In genomic region chr2:131037398-131038257, GRCh38 we compare ENCODE assay signal across 29 cellular contexts. TPM values are rescaled to one million over a fixed set of nuclear protein-coding genes. Genes with fewer than 3 reads are reported as not detected.
DNase-seq lines count a peak whose midpoint lies in the region; ATAC-seq and TF ChIP-seq lines count a peak whose summit lies in the region.
"Had no signal": no experiment of that assay in that cellular context is flagged by ENCODE, and none has a peak within 500 bp of the region (broad histone marks: within the 10 kb centered on the region; RNA-seq: fewer than 3 reads in every experiment).

No MANE protein-coding gene starts in this region.

- H3K27me3 ChIP-seq in right atrium auricular region (no peaks in the 10 kb centered on the region), left ventricle myocardium inferior (ENCODE audit: low read depth) (peaks cover 85% of the 10 kb centered on the region), endodermal cell (ENCODE audit: control insufficient read depth, insufficient read depth, low read length, poor library complexity, severe bottlenecking) (peaks cover 13% of the 10 kb centered on the region), neural progenitor cell (peaks cover 32% of the 10 kb centered on the region), tibial nerve (peaks cover 0 to 4% of the 10 kb centered on the region in 2 donors)

- WGBS in endodermal cell (ENCODE audit: insufficient coverage in 1 of 2, insufficient read length in 1 of 2), 2 experiments: 83 to 86% methylated on average over 5 to 6 of the region's 6 CpGs
- WGBS in tibial nerve, 2 donors: 72 to 76% methylated on average over 6 of the region's 6 CpGs

- DNase-seq in right atrium auricular region (ENCODE audit: low spot score) (peak; percentile 53), left ventricle myocardium inferior (no peak), endodermal cell (no peak), neural progenitor cell (ENCODE audit: low spot score) (peak; percentile 22), tibial nerve (ENCODE audit: low spot score in 2 of 2) (no peak), CD1c-positive myeloid dendritic cell (ENCODE audit: extremely low spot score) (no peak)
- no peak for DNase-seq in activated CD8-positive, alpha-beta T cell treated with anti-CD3 and anti-CD28 coated beads for 36 hours
- DNase-seq: activated CD4-positive, alpha-beta T cell treated with anti-CD3 and anti-CD28 coated beads, Interleukin-2, amount 50 U/mL, for 48 hours; activated CD4-positive, CD25-positive, alpha-beta regulatory T cell treated with anti-CD3 and anti-CD28 coated beads, Interleukin-2, amount 50 U/mL, for 72 hours; activated CD8-positive, alpha-beta memory T cell treated with anti-CD3 and anti-CD28 coated beads, Interleukin-2, amount 50 U/mL, for 4 hours; activated naive CD4-positive, alpha-beta T cell treated with anti-CD3 and anti-CD28 coated beads for 36 hours; amniotic stem cell; CD4-positive, CD25-positive, alpha-beta regulatory T cell; EL; heart right ventricle; KBM-7; kidney glomerular epithelial cell; NCI-H1092 treated with DMSO at 0.1 percent for 48 hours; NCI-H1930; NCI-H226; NCI-H69; SHP77; substantia nigra had no signal

- H3K9me3 Mint-ChIP-seq in endodermal cell: no peaks in the 10 kb centered on the region
- H3K9me3 Mint-ChIP-seq in neural progenitor cell: no peaks in the 10 kb centered on the region
- no peaks in the 10 kb centered on the region for H3K9me3 Mint-ChIP-seq in activated CD8-positive, alpha-beta T cell treated with anti-CD3 and anti-CD28 coated beads for 36 hours
- H3K9me3 Mint-ChIP-seq: activated naive CD4-positive, alpha-beta T cell treated with anti-CD3 and anti-CD28 coated beads for 36 hours; activated T-helper 1 cell treated with anti-CD3 and anti-CD28 coated beads, Interleukin-12 subunit alpha, Interleukin-12 subunit beta, Interleukin-2, Interleukin-4 antibody, amounts not matched to agents 30 ng/mL and 10 ng/mL and 1 ng/mL, durations not matched to agents 14 hours and 24 hours and 36 hours; stimulated activated memory B cell treated with anti-CD40 and anti-IgM and Interleukin-4, amounts not matched to agents 10 μg/mL and 1 μg/mL and 100 μg/mL, for 72 hours; T-helper 2 cell treated with Interferon-gamma antibody and Interleukin-4, amounts not matched to agents 5 μg/mL and 100 μg/mL, for 36 hours had no signal

- H3K36me3 Mint-ChIP-seq in endodermal cell (ENCODE audit: low read depth): peaks cover 6% of the 10 kb centered on the region
- H3K36me3 Mint-ChIP-seq in neural progenitor cell: peaks cover 6% of the 10 kb centered on the region
- H3K36me3 Mint-ChIP-seq in activated CD8-positive, alpha-beta T cell treated with anti-CD3 and anti-CD28 coated beads for 36 hours (ENCODE audit: low read depth): peaks cover 1% of the 10 kb centered on the region
- H3K36me3 Mint-ChIP-seq: CD4-positive, CD25-positive, alpha-beta regulatory T cell; stimulated activated memory B cell treated with anti-CD40 and anti-IgM and Interleukin-4, amounts not matched to agents 10 μg/mL and 1 μg/mL and 100 μg/mL, for 72 hours had no signal

- peaks cover 15% of the 10 kb centered on the region for H3K4me1 Mint-ChIP-seq in endodermal cell
- peaks cover 22% of the 10 kb centered on the region for H3K4me1 Mint-ChIP-seq in neural progenitor cell
- peaks cover 50% of the 10 kb centered on the region for H3K4me1 Mint-ChIP-seq in activated CD8-positive, alpha-beta T cell treated with anti-CD3 and anti-CD28 coated beads for 36 hours (ENCODE audit: low read depth)

- H3K27ac ChIP-seq in right atrium auricular region: no peak overlapping the region
- no peak overlapping the region for H3K27ac ChIP-seq in left ventricle myocardium inferior (replicated peaks)
- H3K27ac ChIP-seq in endodermal cell (ENCODE audit: low read depth, low read length): no peak overlapping the region
- H3K27ac ChIP-seq in neural progenitor cell: no peak overlapping the region
- no peak overlapping the region for H3K27ac ChIP-seq in tibial nerve
- H3K27ac ChIP-seq: A549, heart right ventricle had no signal

- H3K79me2 ChIP-seq in neural progenitor cell (ENCODE audit: low read depth): no peaks in the 10 kb centered on the region

- H3K9ac ChIP-seq in endodermal cell (ENCODE audit: extremely low read depth, low read length, poor library complexity, severe bottlenecking): no peak overlapping the region
- no peak overlapping the region for H3K9ac ChIP-seq in neural progenitor cell

- H3K9me3 ChIP-seq in right atrium auricular region (no peaks in the 10 kb centered on the region), left ventricle myocardium inferior (replicated peaks) (no peaks in the 10 kb centered on the region), endodermal cell (ENCODE audit: control insufficient read depth, low read length) (no peaks in the 10 kb centered on the region), neural progenitor cell (ENCODE audit: low read depth) (no peaks in the 10 kb centered on the region), tibial nerve (no peaks in the 10 kb centered on the region)
- H3K9me3 ChIP-seq: A549, heart right ventricle had no signal

- H3K36me3 ChIP-seq in right atrium auricular region (no peaks in the 10 kb centered on the region), left ventricle myocardium inferior (no peaks in the 10 kb centered on the region), endodermal cell (ENCODE audit: control insufficient read depth, insufficient read depth, low read length) (peaks cover 19% of the 10 kb centered on the region), neural progenitor cell (no peaks in the 10 kb centered on the region), tibial nerve (peaks cover 0 to 18% (median 0%) of the 10 kb centered on the region in 3 donors)
- H3K36me3 ChIP-seq: heart right ventricle had no signal

- TF ChIP-seq CTCF in right atrium auricular region (IDR thresholded peaks at IDR 0.05) (no peak), left ventricle myocardium inferior (IDR thresholded peaks at IDR 0.05; ENCODE audit: borderline replicate concordance) (no peak), endodermal cell (conservative IDR thresholded peaks at IDR 0.05) (peak; percentile 29), neural progenitor cell (IDR thresholded peaks at IDR 0.05) (no peak), tibial nerve (IDR thresholded peaks at IDR 0.05) (no peak)
- no peak for TF ChIP-seq CTCF in activated CD8-positive, alpha-beta T cell treated with anti-CD3 and anti-CD28 coated beads for 36 hours (IDR thresholded peaks at IDR 0.05)

- no peak overlapping the region for H3K4me3 Mint-ChIP-seq in endodermal cell
- H3K4me3 Mint-ChIP-seq in neural progenitor cell: no peak overlapping the region
- H3K4me3 Mint-ChIP-seq in activated CD8-positive, alpha-beta T cell treated with anti-CD3 and anti-CD28 coated beads for 36 hours: no peak overlapping the region
- H3K4me3 Mint-ChIP-seq: activated naive CD4-positive, alpha-beta T cell treated with anti-CD3 and anti-CD28 coated beads for 36 hours; activated T-helper 1 cell treated with anti-CD3 and anti-CD28 coated beads, Interleukin-12 subunit alpha, Interleukin-12 subunit beta, Interleukin-2, Interleukin-4 antibody, amounts not matched to agents 30 ng/mL and 10 ng/mL and 1 ng/mL, durations not matched to agents 14 hours and 24 hours and 36 hours; CD4-positive, CD25-positive, alpha-beta regulatory T cell; stimulated activated memory B cell treated with anti-CD40 and anti-IgM and Interleukin-4, amounts not matched to agents 10 μg/mL and 1 μg/mL and 100 μg/mL, for 72 hours; T-helper 2 cell treated with Interferon-gamma antibody and Interleukin-4, amounts not matched to agents 5 μg/mL and 100 μg/mL, for 36 hours had no signal

- H3F3A ChIP-seq in neural progenitor cell (ENCODE audit: low read depth): peaks cover 6% of the 10 kb centered on the region

- H2AFZ ChIP-seq in neural progenitor cell (replicated peaks): no peak overlapping the region

- H3K4me2 ChIP-seq in neural progenitor cell: no peak overlapping the region
- H3K4me2 ChIP-seq: A549 had no signal

- CTCF ChIA-PET in activated CD8-positive, alpha-beta T cell treated with anti-CD3 and anti-CD28 coated beads for 36 hours (lab: Charles Lee): no interaction called here

- H3K27ac Mint-ChIP-seq in endodermal cell (no peak overlapping the region), neural progenitor cell (no peak overlapping the region)
- H3K27ac Mint-ChIP-seq in activated CD8-positive, alpha-beta T cell treated with anti-CD3 and anti-CD28 coated beads for 36 hours: no peak overlapping the region
- H3K27ac Mint-ChIP-seq: activated naive CD4-positive, alpha-beta T cell treated with anti-CD3 and anti-CD28 coated beads for 36 hours; activated T-helper 1 cell treated with anti-CD3 and anti-CD28 coated beads, Interleukin-12 subunit alpha, Interleukin-12 subunit beta, Interleukin-2, Interleukin-4 antibody, amounts not matched to agents 30 ng/mL and 10 ng/mL and 1 ng/mL, durations not matched to agents 14 hours and 24 hours and 36 hours; CD4-positive, CD25-positive, alpha-beta regulatory T cell; progenitor cell of endocrine pancreas; stimulated activated memory B cell treated with anti-CD40 and anti-IgM and Interleukin-4, amounts not matched to agents 10 μg/mL and 1 μg/mL and 100 μg/mL, for 72 hours; T-helper 2 cell treated with Interferon-gamma antibody and Interleukin-4, amounts not matched to agents 5 μg/mL and 100 μg/mL, for 36 hours had no signal

- peaks cover 41% of the 10 kb centered on the region for H3K27me3 Mint-ChIP-seq in endodermal cell (ENCODE audit: insufficient read depth)
- H3K27me3 Mint-ChIP-seq in neural progenitor cell (ENCODE audit: insufficient read depth, low read depth): peaks cover 13% of the 10 kb centered on the region
- H3K27me3 Mint-ChIP-seq in activated CD8-positive, alpha-beta T cell treated with anti-CD3 and anti-CD28 coated beads for 36 hours: peaks cover 10% of the 10 kb centered on the region

- POLR2A ChIA-PET in activated CD8-positive, alpha-beta T cell treated with anti-CD3 and anti-CD28 coated beads for 36 hours (lab: Charles Lee): interaction anchor here (0.7 kb wide), 1 partner anchor 81 kb away, joined by 3 read pairs; no protein-coding TSS in a partner anchor

- TF ChIP-seq POLR2A in tibial nerve (IDR thresholded peaks at IDR 0.05): no peak

- no peak for TF ChIP-seq EP300 in tibial nerve (IDR thresholded peaks at IDR 0.05)

- H4K20me1 ChIP-seq in neural progenitor cell (ENCODE audit: low read depth): peaks cover 25% of the 10 kb centered on the region

- intact Hi-C loops in left ventricle myocardium inferior (cut with micrococcal nuclease): no loop called here
- intact Hi-C loops in activated CD8-positive, alpha-beta T cell treated with anti-CD3 and anti-CD28 coated beads for 36 hours (cut with micrococcal nuclease): no loop called here

- H3K4me1 ChIP-seq in right atrium auricular region (peaks cover 0 to 21% of the 10 kb centered on the region in 2 donors), left ventricle myocardium inferior (peaks cover 18% of the 10 kb centered on the region), endodermal cell (ENCODE audit: control insufficient read depth, insufficient read depth, low read length) (peaks cover 14% of the 10 kb centered on the region), neural progenitor cell (peaks cover 19% of the 10 kb centered on the region), tibial nerve (peaks cover 0 to 24% (median 5%) of the 10 kb centered on the region in 4 donors)

- ATAC-seq in GM19328 (IDR thresholded peaks at IDR 0.05; ENCODE audit: unreplicated experiment): no peak
- no peak for ATAC-seq in activated CD8-positive, alpha-beta T cell treated with anti-CD3 and anti-CD28 coated beads for 36 hours
- ATAC-seq: heart right ventricle; stimulated activated memory B cell treated with anti-CD40 and anti-IgM and Interleukin-4, amounts not matched to agents 10 μg/mL and 1 μg/mL and 100 μg/mL, for 72 hours had no signal

- H3K4me3 ChIP-seq in right atrium auricular region: no peak overlapping the region
- H3K4me3 ChIP-seq in left ventricle myocardium inferior: no peak overlapping the region
- H3K4me3 ChIP-seq in endodermal cell (ENCODE audit: low read length): no peak overlapping the region
- H3K4me3 ChIP-seq in neural progenitor cell: no peak overlapping the region
- no peak overlapping the region for H3K4me3 ChIP-seq in tibial nerve
- H3K4me3 ChIP-seq: A549, heart right ventricle had no signal

RNA-seq across cellular contexts. Expression of gene FAM168B, which starts 55.6 kb away (rescaled TPM):
- 100 to 1,000 TPM in 1 of 2 donors, 10 to 100 TPM in 1; 97.8 to 124 TPM for total RNA-seq in right atrium auricular region
- total RNA-seq in left ventricle myocardium inferior: 90.5 TPM
- total RNA-seq in endodermal cell: 10 to 100 TPM; 77.5 to 77.6 TPM
- 115 TPM for polyA plus RNA-seq in endodermal cell (2013, experiment 1 of 2)
- 105 TPM for polyA plus RNA-seq in endodermal cell (2013, experiment 2 of 2)
- total RNA-seq in neural progenitor cell (ENCODE audit: low replicate concordance): 63.0 and 85.2 TPM in 2 replicates
- total RNA-seq in tibial nerve: 100 to 1,000 TPM in 3 of 4 donors, 10 to 100 TPM in 1; 96.0 to 115 (median 107) TPM
- 10 to 100 TPM; 62.8 to 66.6 TPM for total RNA-seq in activated CD8-positive, alpha-beta T cell treated with anti-CD3 and anti-CD28 coated beads for 36 hours

Comparison
In these comparisons a context has a peak if more than half of its experiments do, and no peak if none do; other contexts are left out.
1. DNase-seq: peak in right atrium auricular region (single experiment) and neural progenitor cell (single experiment); none in left ventricle myocardium inferior (single experiment), endodermal cell (single experiment), tibial nerve (0 of 2), CD1c-positive myeloid dendritic cell (single experiment) and activated CD8-positive, alpha-beta T cell treated with anti-CD3 and anti-CD28 coated beads for 36 hours (single experiment).